16 cellular contexts compared by ENCODE assay signal in genomic region chr4:38424171-38424871, GRCh38.
DNase-seq lines count a peak whose midpoint lies in the region; ATAC-seq and TF ChIP-seq lines count a peak whose summit lies in the region.
"Had no signal": no experiment of that assay in that cellular context is flagged by ENCODE, and none has a peak within 500 bp of the region (broad histone marks: within the 10 kb centered on the region; RNA-seq: fewer than 3 reads in every experiment).

No MANE protein-coding gene starts in this region.

- H3K36me3 ChIP-seq in WERI-Rb-1 (no peaks in the 10 kb centered on the region), iPS-20b (ENCODE audit: insufficient read depth, low read depth, low read length) (no peaks in the 10 kb centered on the region)
- H3K36me3 ChIP-seq: ascending aorta, SJSA1 had no signal

- H3K4me1 ChIP-seq in iPS-20b (ENCODE audit: insufficient read depth, low read length): peaks cover 23% of the 10 kb centered on the region; the same call in 1 of the 2 replicates
- H3K4me1 ChIP-seq: ascending aorta, SJSA1 had no signal

- H3K27ac ChIP-seq in WERI-Rb-1: peak overlapping the region; percentile 11
- no peak overlapping the region for H3K27ac ChIP-seq in iPS-20b (ENCODE audit: low read length)
- H3K27ac ChIP-seq: ascending aorta, SJSA1 had no signal

- H3K9ac ChIP-seq in iPS-20b (ENCODE audit: low read depth, low read length): peak overlapping the region; percentile 8; the same call in 1 of the 2 replicates

- peaks cover 6% of the 10 kb centered on the region for H3K9me3 Mint-ChIP-seq in neural crest cell
- H3K9me3 Mint-ChIP-seq in stimulated activated naive B cell treated with anti-CD40 and anti-IgM and Interleukin-4, amounts not matched to agents 10 μg/mL and 1 μg/mL and 100 μg/mL, for 72 hours: peaks cover 12 to 13% of the 10 kb centered on the region in 2 donors

- no peak overlapping the region for H3K4me3 ChIP-seq in WERI-Rb-1 (ENCODE audit: low read depth, low read length)
- no peak overlapping the region; the same call in 1 of the 2 replicates for H3K4me3 ChIP-seq in iPS-20b (ENCODE audit: low read length)
- H3K4me3 ChIP-seq: ascending aorta, SJSA1 had no signal

- no peak for TF ChIP-seq CTCF in WERI-Rb-1 (IDR thresholded peaks at IDR 0.05; ENCODE audit: low read depth, low read length)
- no peak for TF ChIP-seq CTCF in neural crest cell (conservative IDR thresholded peaks at IDR 0.05)

- no peaks in the 10 kb centered on the region for H3K27me3 Mint-ChIP-seq in neural crest cell (ENCODE audit: low read depth)
- H3K27me3 Mint-ChIP-seq in T-helper 17 cell: no peaks in the 10 kb centered on the region
- peaks cover 6 to 10% of the 10 kb centered on the region in 2 donors for H3K27me3 Mint-ChIP-seq in stimulated activated naive B cell treated with anti-CD40 and anti-IgM and Interleukin-4, amounts not matched to agents 10 μg/mL and 1 μg/mL and 100 μg/mL, for 72 hours

- H3K4me1 Mint-ChIP-seq in neural crest cell (peaks cover 43% of the 10 kb centered on the region), T-helper 17 cell (peaks cover 3% of the 10 kb centered on the region)
- H3K4me1 Mint-ChIP-seq in stimulated activated naive B cell treated with anti-CD40 and anti-IgM and Interleukin-4, amounts not matched to agents 10 μg/mL and 1 μg/mL and 100 μg/mL, for 72 hours: peaks cover 0 to 1% of the 10 kb centered on the region in 2 donors

- H3K9me3 ChIP-seq in WERI-Rb-1 (ENCODE audit: severe bottlenecking) (peaks cover 7% of the 10 kb centered on the region), iPS-20b (ENCODE audit: insufficient read depth, low read depth, low read length) (no peaks in the 10 kb centered on the region), T-helper 17 cell (ENCODE audit: control insufficient read depth, low read length, poor library complexity, severe bottlenecking) (no peaks in the 10 kb centered on the region)
- H3K9me3 ChIP-seq: ascending aorta, SJSA1 had no signal

- peak; percentile 34 for DNase-seq in ELF-1 (ENCODE audit: low read depth, low spot score)
- DNase-seq in WERI-Rb-1: peak; percentile 70
- DNase-seq in neural crest cell (ENCODE audit: low read depth, low spot score): peak; percentile 41
- DNase-seq in T-helper 17 cell: no peak
- no peak for DNase-seq in stimulated activated naive B cell treated with anti-CD40 and anti-IgM and Interleukin-4, amounts not matched to agents 10 μg/mL and 1 μg/mL and 100 μg/mL, for 72 hours
- DNase-seq: activated CD8-positive, alpha-beta memory T cell treated with anti-CD3 and anti-CD28 coated beads for 24 hours; activated effector memory CD4-positive, alpha-beta T cell treated with Interleukin-2 at 50 U/mL for 16 hours; immature natural killer cell; naive thymus-derived CD4-positive, alpha-beta T cell; NCI-H1092; stimulated activated naive CD8-positive, alpha-beta T cell treated with anti-CD3 and anti-CD28 coated beads, Interleukin-15, Interleukin-2, amounts not matched to agents 100 U/mL and 50 U/mL, for 24 hours had no signal

- H3K4me3 Mint-ChIP-seq in neural crest cell (peak overlapping the region; percentile 48), T-helper 17 cell (no peak overlapping the region)
- no peak overlapping the region for H3K4me3 Mint-ChIP-seq in stimulated activated naive B cell treated with anti-CD40 and anti-IgM and Interleukin-4, amounts not matched to agents 10 μg/mL and 1 μg/mL and 100 μg/mL, for 72 hours
- H3K4me3 Mint-ChIP-seq: naive thymus-derived CD4-positive, alpha-beta T cell had no signal

- peak overlapping the region; percentile 83 for H3K27ac Mint-ChIP-seq in neural crest cell (ENCODE audit: unreplicated experiment)
- H3K27ac Mint-ChIP-seq in T-helper 17 cell: no peak overlapping the region
- H3K27ac Mint-ChIP-seq in stimulated activated naive B cell treated with anti-CD40 and anti-IgM and Interleukin-4, amounts not matched to agents 10 μg/mL and 1 μg/mL and 100 μg/mL, for 72 hours: no peak overlapping the region

- H3K27me3 ChIP-seq in WERI-Rb-1 (ENCODE audit: insufficient read depth, low read depth, severe bottlenecking) (no peaks in the 10 kb centered on the region), iPS-20b (ENCODE audit: insufficient read depth, low read length) (no peaks in the 10 kb centered on the region)
- H3K27me3 ChIP-seq: ascending aorta, SJSA1 had no signal

- H3K36me3 Mint-ChIP-seq in neural crest cell (ENCODE audit: low read depth) (peaks cover 4% of the 10 kb centered on the region), T-helper 17 cell (ENCODE audit: low read depth) (no peaks in the 10 kb centered on the region)
- peaks cover 2 to 9% of the 10 kb centered on the region in 2 donors for H3K36me3 Mint-ChIP-seq in stimulated activated naive B cell treated with anti-CD40 and anti-IgM and Interleukin-4, amounts not matched to agents 10 μg/mL and 1 μg/mL and 100 μg/mL, for 72 hours

- ATAC-seq in T-helper 17 cell (no peak), HG03432 (IDR thresholded peaks at IDR 0.05; ENCODE audit: unreplicated experiment) (no peak), GM19452 (IDR thresholded peaks at IDR 0.05; ENCODE audit: unreplicated experiment) (no peak)
- ATAC-seq in stimulated activated naive B cell treated with anti-CD40 and anti-IgM and Interleukin-4, amounts not matched to agents 10 μg/mL and 1 μg/mL and 100 μg/mL, for 72 hours (replicated peaks): no peak
- ATAC-seq: naive thymus-derived CD4-positive, alpha-beta T cell; stimulated activated naive CD8-positive, alpha-beta T cell treated with anti-CD3 and anti-CD28 coated beads, Interleukin-15, Interleukin-2, amounts not matched to agents 100 U/mL and 50 U/mL, for 24 hours had no signal

Comparison
In these comparisons a context has a peak if more than half of its experiments do, and no peak if none do; other contexts are left out.
1. DNase-seq: peak in ELF-1 (single experiment), WERI-Rb-1 (single experiment) and neural crest cell (single experiment); none in T-helper 17 cell (0 of 3) and stimulated activated naive B cell treated with anti-CD40 and anti-IgM and Interleukin-4, amounts not matched to agents 10 μg/mL and 1 μg/mL and 100 μg/mL, for 72 hours (single experiment).